In genomic region chr2:215435261-215435808, GRCh38 we compare ENCODE assay signal across 8 cellular contexts. TPM values are rescaled to one million over a fixed set of nuclear protein-coding genes. Genes with fewer than 3 reads are reported as not detected.
DNase-seq lines count a peak whose midpoint lies in the region; ATAC-seq and TF ChIP-seq lines count a peak whose summit lies in the region.

No MANE protein-coding gene starts in this region.

- no peak for TF ChIP-seq CTCF in MM.1S (IDR thresholded peaks at IDR 0.05; ENCODE audit: low read length)
- TF ChIP-seq CTCF in brain (conservative IDR thresholded peaks at IDR 0.05): no peak
- TF ChIP-seq CTCF in stomach (IDR thresholded peaks at IDR 0.05): no peak

- peaks cover 21% of the 10 kb centered on the region for H3K36me3 Mint-ChIP-seq in brain

- peak overlapping the region; percentile 81 to 95 (median 86) for H3K4me3 Mint-ChIP-seq in brain

- H3K27ac ChIP-seq in MM.1S (ENCODE audit: low read length): no peak overlapping the region
- peak overlapping the region; percentile 1 to 90 (median 86) for H3K27ac ChIP-seq in stomach

- 1 to 3% (median 2%) methylated on average over 19 to 26 of the region's 26 CpGs for WGBS in stomach, 5 donors

- H3K9me3 ChIP-seq in MM.1S (replicated peaks; ENCODE audit: insufficient read depth, low read length) (no peaks in the 10 kb centered on the region), stomach (no peaks in the 10 kb centered on the region)

- H3K36me3 ChIP-seq in MM.1S (replicated peaks; ENCODE audit: insufficient read depth, low read length): no peaks in the 10 kb centered on the region
- H3K36me3 ChIP-seq in stomach: peaks cover 0 to 2% (median 0%) of the 10 kb centered on the region in 4 donors

- no peaks in the 10 kb centered on the region for H3K9me2 ChIP-seq in MM.1S (replicated peaks; ENCODE audit: insufficient read depth, low read length)

- H3K79me2 ChIP-seq in MM.1S (ENCODE audit: low read length): no peaks in the 10 kb centered on the region

- H3K27ac Mint-ChIP-seq in brain: peak overlapping the region in 4 of 5 experiments; percentile 3 to 78 (median 48)

- ATAC-seq in GM21576 (IDR thresholded peaks at IDR 0.05; ENCODE audit: unreplicated experiment) (peak; percentile 24), left colon (peak; percentile 44)

- H3K4me3 ChIP-seq in MM.1S (ENCODE audit: low read length) (peak overlapping the region; percentile 54; the same call in 1 of the 2 replicates), stomach (peak overlapping the region; percentile 61 to 72 (median 64))

- H3F3A ChIP-seq in MM.1S (ENCODE audit: insufficient read depth, low read length): 0 out of 2 replicates have a peak, but pooled peaks cover 7% of the 10 kb centered on the region

- peak; percentile 75 for DNase-seq in ELF-1 (ENCODE audit: low read depth, low spot score)
- no peak for DNase-seq in MM.1S
- peak in 1 of 2 donors; percentile 26 for DNase-seq in left colon
- peak; percentile 26 for DNase-seq in stomach
- no peak for DNase-seq in NCI-H2029 (lab: John Stamatoyannopoulos, UW)
- DNase-seq in activated gamma-delta T cell (lab: John Stamatoyannopoulos, UW): no peak

- peak overlapping the region; percentile 48 for H3K4me2 ChIP-seq in MM.1S (ENCODE audit: low read depth, low read length)

- H3K9me3 Mint-ChIP-seq in brain: no peaks in the 10 kb centered on the region

- peaks cover 39% of the 10 kb centered on the region for H3K27me3 Mint-ChIP-seq in brain

- peaks cover 38% of the 10 kb centered on the region for H3K4me1 Mint-ChIP-seq in brain

- H4K20me1 ChIP-seq in MM.1S (ENCODE audit: insufficient read depth, low read length): no peaks in the 10 kb centered on the region

- peaks cover 13% of the 10 kb centered on the region for H3K4me1 ChIP-seq in MM.1S (ENCODE audit: low read length)
- H3K4me1 ChIP-seq in stomach: peaks cover 8 to 31% (median 20%) of the 10 kb centered on the region in 4 donors

- no peak for TF ChIP-seq POLR2A in stomach (IDR thresholded peaks at IDR 0.05)

- TF ChIP-seq EP300 in stomach (IDR thresholded peaks at IDR 0.05): no peak

- H2AFZ ChIP-seq in MM.1S (ENCODE audit: low read length): peak overlapping the region; percentile 62

- H3K27me3 ChIP-seq in MM.1S (replicated peaks; ENCODE audit: insufficient read depth, low read length) (peaks cover 25% of the 10 kb centered on the region), stomach (peaks cover 0 to 27% (median 21%) of the 10 kb centered on the region in 3 donors)

- H3K9ac ChIP-seq in MM.1S (ENCODE audit: low read length): peak overlapping the region; percentile 22; the same call in 1 of the 2 replicates

- intact Hi-C loops in left colon (cut with DNase I, micrococcal nuclease) (no loop called here), stomach (cut with DNase I; ENCODE audit: low total_unique reads) (no loop called here)

RNA-seq across cellular contexts. Expression of gene FN1, which starts 0.5 kb away (rescaled TPM):
- polyA plus RNA-seq in brain (ENCODE audit: insufficient read depth, low read depth, low replicate concordance) (172 TPM), stomach (100 to 1,000 TPM in 1 of 3 donors, 10 to 100 TPM in 2; 42.0 to 301 (median 44.4) TPM)
- total RNA-seq in left colon (100 to 1,000 TPM in 1 of 2 donors, 10 to 100 TPM in 1; 43.4 to 216 TPM), stomach (100 to 1,000 TPM; 215 to 861 (median 257) TPM)

Comparison
In these comparisons a context has a peak if more than half of its experiments do, and no peak if none do; other contexts are left out.
1. DNase-seq: peak in ELF-1 (single experiment) and stomach (single experiment); none in MM.1S (single experiment), NCI-H2029 (single experiment) and activated gamma-delta T cell (single experiment).